Comparison of ENCODE assay signal across 6 cellular contexts in the genomic region with DNA sequence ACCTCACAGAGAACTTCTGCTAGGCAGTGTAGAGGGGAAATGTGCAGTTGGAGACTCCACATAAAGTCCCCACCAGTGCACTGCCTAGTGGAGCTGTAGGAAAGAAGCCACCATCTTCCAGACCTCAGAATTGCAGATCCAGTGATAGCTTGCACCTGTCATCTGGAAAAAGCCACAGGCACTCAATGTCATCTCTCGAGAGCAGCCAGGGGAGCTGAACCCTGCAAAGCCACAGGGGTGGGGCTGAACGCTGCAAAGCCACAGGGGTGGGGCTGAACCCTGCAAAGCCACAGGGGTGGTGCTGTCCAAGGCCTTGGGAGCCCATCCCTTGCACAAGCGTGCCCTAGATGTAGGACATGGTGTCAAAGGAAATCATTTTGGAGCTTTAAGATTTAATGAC.
"Had no signal": no experiment of that assay in that cellular context is flagged by ENCODE, and none has a peak within 500 bp of the region (broad histone marks: within the 10 kb centered on the region; RNA-seq: fewer than 3 reads in every experiment).

No MANE protein-coding gene starts in this region.

- H3K4me3 ChIP-seq: GM23248, HAP-1 had no signal

- H3K27ac ChIP-seq: GM23248, HL-60 had no signal

- H3K9ac ChIP-seq: GM23248 had no signal

- H3K4me1 ChIP-seq: HAP-1 had no signal

- H3K9me3 ChIP-seq: HAP-1 had no signal

- H3K36me3 ChIP-seq: HAP-1 had no signal

- H2AFZ ChIP-seq: GM23248 had no signal

- DNase-seq: GM23248, GOT3, H7, HFFc6 had no signal
